In the genomic region with DNA sequence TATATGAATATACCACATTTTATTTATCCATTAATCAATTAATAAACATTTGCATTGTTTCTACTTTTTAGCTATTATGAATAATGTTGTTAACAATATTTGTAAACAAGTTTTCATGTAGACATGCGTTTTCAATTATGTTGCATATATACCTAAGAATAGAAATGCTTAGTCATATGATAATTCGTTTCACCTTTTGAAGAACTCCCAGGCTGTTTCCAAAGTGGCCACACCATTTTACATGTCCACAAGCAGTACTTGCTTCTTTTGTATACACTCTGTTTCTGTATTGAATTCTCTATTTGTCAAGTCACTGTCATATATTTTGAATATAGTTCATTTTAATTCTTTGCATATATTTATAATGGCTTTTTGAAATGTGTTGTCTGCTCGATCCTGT, we compare ENCODE assay signal across 33 cellular contexts.
"Had no signal": no experiment of that assay in that cellular context is flagged by ENCODE, and none has a peak within 500 bp of the region (broad histone marks: within the 10 kb centered on the region; RNA-seq: fewer than 3 reads in every experiment).

No MANE protein-coding gene starts in this region.

- H3K36me3 ChIP-seq: adrenal gland, brain microvascular endothelial cell, breast epithelium had no signal

- DNase-seq: activated B cell treated with CpG ODN at 0.5 μM for 24 hours; activated CD4-positive, alpha-beta memory T cell treated with anti-CD3 and anti-CD28 coated beads for 36 hours; activated CD4-positive, alpha-beta T cell treated with anti-CD3 and anti-CD28 coated beads for 4 hours; activated CD4-positive, alpha-beta T cell treated with anti-CD3 and anti-CD28 coated beads, Interleukin-2, amount 10 ng/mL, durations not matched to agents 24 days and 14 days; activated CD4-positive, alpha-beta T cell treated with anti-CD3 and anti-CD28 coated beads, Interleukin-2, amount 50 U/mL, for 1 hour; activated CD4-positive, alpha-beta T cell treated with anti-CD3 and anti-CD28 coated beads, Interleukin-2, amount 50 U/mL, for 4 hours; activated CD4-positive, CD25-positive, alpha-beta regulatory T cell treated with anti-CD3 and anti-CD28 coated beads, Interleukin-2, amount 50 U/mL, for 72 hours; activated CD8-positive, alpha-beta memory T cell treated with anti-CD3 and anti-CD28 coated beads, Interleukin-2, amount 50 U/mL, for 4 hours; activated CD8-positive, alpha-beta T cell treated with anti-CD3 and anti-CD28 coated beads for 36 hours; activated effector memory CD4-positive, alpha-beta T cell treated with anti-CD3 and anti-CD28 coated beads, Interleukin-2, amount 50 U/mL, for 16 hours; activated gamma-delta T cell treated with Interleukin-2 at 50 U/mL for 16 hours; activated naive CD4-positive, alpha-beta T cell; activated naive CD4-positive, alpha-beta T cell treated with anti-CD3 and anti-CD28 coated beads for 36 hours; activated naive CD4-positive, alpha-beta T cell treated with anti-CD3 and anti-CD28 coated beads, Interleukin-2, amount 50 U/mL, for 16 hours; activated naive CD8-positive, alpha-beta T cell treated with anti-CD3 and anti-CD28 coated beads for 36 hours; activated T-cell treated with anti-CD3 and anti-CD28 coated beads for 4 hours; activated T-cell treated with anti-CD3 and anti-CD28 coated beads, Interleukin-2, amount 50 U/mL, for 1 hour; activated T-cell treated with anti-CD3 and anti-CD28 coated beads, Interleukin-2, amount 50 U/mL, for 4 hours; activated T-cell treated with anti-CD3 and anti-CD28 coated beads, Interleukin-2, amount 50 U/mL, for 72 hours; adrenal gland; amniotic stem cell; aorta; body of pancreas; brain microvascular endothelial cell; caudate nucleus; cerebellar nuclear complex; T-helper 2 cell; T-helper 9 cell had no signal

- H3K4me1 ChIP-seq: adrenal gland, body of pancreas, breast epithelium had no signal

- H3K9me3 ChIP-seq: adrenal gland, body of pancreas had no signal

- FAIRE-seq: TTC549 had no signal

- H3K27ac ChIP-seq: adrenal gland, body of pancreas, brain microvascular endothelial cell, breast epithelium, VCaP had no signal

- H3K4me3 ChIP-seq: adrenal gland, body of pancreas, breast epithelium had no signal

- ATAC-seq: activated CD8-positive, alpha-beta T cell treated with anti-CD3 and anti-CD28 coated beads for 36 hours; activated naive CD4-positive, alpha-beta T cell treated with anti-CD3 and anti-CD28 coated beads, Interleukin-2, amount 50 U/mL, for 72 hours; activated T-cell treated with anti-CD3 and anti-CD28 coated beads, Interleukin-2, amount 50 U/mL, for 4 hours; activated T-cell treated with anti-CD3 and anti-CD28 coated beads, Interleukin-2, amount 50 U/mL, for 72 hours; activated T-helper 17 cell treated with anti-CD3 and anti-CD28 coated beads, Interleukin-2, amount 50 U/mL, for 72 hours; body of pancreas had no signal
